Comparison of ENCODE assay signal across 11 cellular contexts in genomic region chr21:42056996-42057689, GRCh38. TPM values are rescaled to one million over a fixed set of nuclear protein-coding genes. Genes with fewer than 3 reads are reported as not detected.
DNase-seq lines count a peak whose midpoint lies in the region; ATAC-seq and TF ChIP-seq lines count a peak whose summit lies in the region.
"Had no signal": no experiment of that assay in that cellular context is flagged by ENCODE, and none has a peak within 500 bp of the region (broad histone marks: within the 10 kb centered on the region; RNA-seq: fewer than 3 reads in every experiment).

No MANE protein-coding gene starts in this region.

- H3K27me3 ChIP-seq in endodermal cell (ENCODE audit: control insufficient read depth, insufficient read depth, low read length, poor library complexity, severe bottlenecking): no peaks in the 10 kb centered on the region

- H3K9me3 Mint-ChIP-seq in endodermal cell: peaks cover 14% of the 10 kb centered on the region

- H3K36me3 ChIP-seq in endodermal cell (ENCODE audit: control insufficient read depth, insufficient read depth, low read length): no peaks in the 10 kb centered on the region

- TF ChIP-seq CTCF in endodermal cell (conservative IDR thresholded peaks at IDR 0.05): no peak

- peaks cover 25% of the 10 kb centered on the region for H3K4me1 Mint-ChIP-seq in endodermal cell

- peaks cover 7% of the 10 kb centered on the region for H3K9me3 ChIP-seq in endodermal cell (ENCODE audit: control insufficient read depth, low read length)

- ATAC-seq in HG03354 (IDR thresholded peaks at IDR 0.05; ENCODE audit: poor library complexity, severe bottlenecking, unreplicated experiment): no peak

- peak overlapping the region; percentile 15 for H3K4me3 Mint-ChIP-seq in endodermal cell

- H3K36me3 Mint-ChIP-seq in endodermal cell (ENCODE audit: low read depth): no peaks in the 10 kb centered on the region

- DNase-seq in EL (peak; percentile 81), NCI-H345 (lab: John Stamatoyannopoulos, UW) (peak; percentile 99), endodermal cell (no peak), posterior vena cava (ENCODE audit: low spot score) (peak; percentile 85), DMS 273 (lab: John Stamatoyannopoulos, UW; ENCODE audit: unreplicated experiment) (no peak), inferior parietal cortex (ENCODE audit: extremely low spot score) (no peak)
- no peak for DNase-seq in activated naive CD4-positive, alpha-beta T cell (lab: John Stamatoyannopoulos, UW)
- DNase-seq: activated T-cell treated with anti-CD3 and anti-CD28 coated beads, Interleukin-2, amount 50 U/mL, for 48 hours; islet precursor cell had no signal

- intact Hi-C loops in posterior vena cava (cut with DNase I): no loop called here

- H3K4me3 ChIP-seq in endodermal cell (ENCODE audit: low read length): no peak overlapping the region

- H3K27ac ChIP-seq in endodermal cell (ENCODE audit: low read depth, low read length): no peak overlapping the region
- H3K27ac ChIP-seq: KMS-11 had no signal

- H3K4me1 ChIP-seq in endodermal cell (ENCODE audit: control insufficient read depth, insufficient read depth, low read length): peaks cover 6% of the 10 kb centered on the region

- 58 to 78% methylated on average over 11 to 17 of the region's 17 CpGs for WGBS in endodermal cell (ENCODE audit: insufficient coverage in 1 of 2, insufficient read length in 1 of 2), 2 experiments

- H3K27ac Mint-ChIP-seq in endodermal cell: peak overlapping the region; percentile 14

- H3K27me3 Mint-ChIP-seq in endodermal cell (ENCODE audit: insufficient read depth): peaks cover 10% of the 10 kb centered on the region

- H3K9ac ChIP-seq in endodermal cell (ENCODE audit: extremely low read depth, low read length, poor library complexity, severe bottlenecking): no peak overlapping the region
- H3K9ac ChIP-seq: KMS-11 had no signal

RNA-seq across cellular contexts. Expression of gene UMODL1, which starts 14.0 kb away (rescaled TPM):
- under 1 TPM; 0.24 to 0.49 TPM for total RNA-seq in endodermal cell
- polyA plus RNA-seq in endodermal cell (2013, experiment 1 of 2): 0.11 TPM
- 0.46 TPM for polyA plus RNA-seq in endodermal cell (2013, experiment 2 of 2)
- not detected for total RNA-seq in posterior vena cava

RNA-seq across cellular contexts. Expression of gene ZBTB21, which starts 47.0 kb away (rescaled TPM):
- 10 to 100 TPM; 17.3 to 23.1 TPM for total RNA-seq in endodermal cell
- polyA plus RNA-seq in endodermal cell (2013, experiment 1 of 2): 14.0 TPM
- polyA plus RNA-seq in endodermal cell (2013, experiment 2 of 2): 14.4 TPM
- 10 to 100 TPM; 12.6 to 25.6 TPM for total RNA-seq in posterior vena cava

Comparison
In these comparisons a context has a peak if more than half of its experiments do, and no peak if none do; other contexts are left out.
1. DNase-seq: peak in EL (single experiment), NCI-H345 (single experiment) and posterior vena cava (single experiment); none in endodermal cell (single experiment), DMS 273 (single experiment), activated naive CD4-positive, alpha-beta T cell (0 of 4) and inferior parietal cortex (single experiment).